ENCODE assay signal across 24 cellular contexts in genomic region chr15:49625460-49626036, GRCh38. TPM values are rescaled to one million over a fixed set of nuclear protein-coding genes. Genes with fewer than 3 reads are reported as not detected.
DNase-seq lines count a peak whose midpoint lies in the region; ATAC-seq and TF ChIP-seq lines count a peak whose summit lies in the region.
"Had no signal": no experiment of that assay in that cellular context is flagged by ENCODE, and none has a peak within 500 bp of the region (broad histone marks: within the 10 kb centered on the region; RNA-seq: fewer than 3 reads in every experiment).

No MANE protein-coding gene starts in this region.

- H3K4me3 Mint-ChIP-seq in HFFc6: peak overlapping the region; percentile 54
- H3K4me3 Mint-ChIP-seq in mesothelial cell of epicardium: no peak overlapping the region
- H3K4me3 Mint-ChIP-seq: activated CD8-positive, alpha-beta T cell treated with anti-CD3 and anti-CD28 coated beads for 36 hours; activated naive CD8-positive, alpha-beta T cell treated with anti-CD3 and anti-CD28 coated beads for 36 hours; CD14-positive monocyte; central memory CD8-positive, alpha-beta T cell; T-helper 1 cell treated with Interleukin-12 subunit alpha and Interleukin-12 subunit beta and Interleukin-4 antibody, amounts not matched to agents 30 μg/mL and 1 μg/mL, for 36 hours had no signal

- H3K27ac ChIP-seq in RWPE2 (ENCODE audit: poor library complexity, severe bottlenecking) (peak overlapping the region; percentile 86), epithelial cell of prostate (peak overlapping the region; percentile 65), osteoblast (ENCODE audit: low read depth, low read length) (peak overlapping the region; percentile 36)
- H3K27ac ChIP-seq: uterus had no signal

- H3K9me3 Mint-ChIP-seq in HFFc6 (peaks cover 12% of the 10 kb centered on the region), mesothelial cell of epicardium (peaks cover 10% of the 10 kb centered on the region)
- H3K9me3 Mint-ChIP-seq: central memory CD8-positive, alpha-beta T cell had no signal

- H3K27ac Mint-ChIP-seq in HFFc6 (peak overlapping the region; percentile 75), mesothelial cell of epicardium (no peak overlapping the region)
- H3K27ac Mint-ChIP-seq: activated CD8-positive, alpha-beta T cell treated with anti-CD3 and anti-CD28 coated beads for 36 hours; activated naive CD8-positive, alpha-beta T cell treated with anti-CD3 and anti-CD28 coated beads for 36 hours; CD14-positive monocyte; T-helper 1 cell treated with Interleukin-12 subunit alpha and Interleukin-12 subunit beta and Interleukin-4 antibody, amounts not matched to agents 30 μg/mL and 1 μg/mL, for 36 hours had no signal

- no peak overlapping the region for H3K4me2 ChIP-seq in osteoblast (ENCODE audit: insufficient read depth, low read length)

- H3K9me3 ChIP-seq in RWPE2 (ENCODE audit: severe bottlenecking): peaks cover 5% of the 10 kb centered on the region
- peaks cover 5% of the 10 kb centered on the region for H3K9me3 ChIP-seq in osteoblast (ENCODE audit: low read depth, low read length)

- H3K4me1 Mint-ChIP-seq in HFFc6 (ENCODE audit: low read depth) (peaks cover 80% of the 10 kb centered on the region), mesothelial cell of epicardium (peaks cover 31% of the 10 kb centered on the region)

- H3K36me3 ChIP-seq in RWPE2 (ENCODE audit: low read depth) (peaks cover 70% of the 10 kb centered on the region), osteoblast (ENCODE audit: insufficient read depth, low read length) (peaks cover 30% of the 10 kb centered on the region)
- H3K36me3 ChIP-seq: uterus had no signal

- H2AFZ ChIP-seq in osteoblast (ENCODE audit: low read length): no peak overlapping the region

- H3K79me2 ChIP-seq in osteoblast (ENCODE audit: insufficient read depth, low read length): peaks cover 72% of the 10 kb centered on the region

- TF ChIP-seq CTCF in HFFc6 (IDR thresholded peaks at IDR 0.05) (no peak), RWPE2 (IDR thresholded peaks at IDR 0.05; ENCODE audit: poor library complexity, severe bottlenecking) (no peak), osteoblast (IDR thresholded peaks at IDR 0.05; ENCODE audit: extremely low read depth, low read depth, low read length) (no peak), mesothelial cell of epicardium (IDR thresholded peaks at IDR 0.05; ENCODE audit: unreplicated experiment) (no peak)

- DNase-seq in HFFc6 (no peak), RWPE2 (ENCODE audit: low spot score) (no peak), epithelial cell of prostate (ENCODE audit: low read depth, low spot score) (no peak), osteoblast (ENCODE audit: insufficient read length, low spot score, missing footprints) (no peak), mesothelial cell of epicardium (ENCODE audit: low spot score in 2 of 2, unreplicated experiment in 2 of 2) (no peak), pons (ENCODE audit: low spot score) (no peak)
- DNase-seq: activated CD4-positive, CD25-positive, alpha-beta regulatory T cell treated with anti-CD3 and anti-CD28 coated beads, Interleukin-2, amount 50 U/mL, for 72 hours; activated CD8-positive, alpha-beta T cell treated with anti-CD3 and anti-CD28 coated beads for 36 hours; activated naive CD8-positive, alpha-beta T cell treated with anti-CD3 and anti-CD28 coated beads for 36 hours; activated T-cell treated with anti-CD3 and anti-CD28 coated beads for 4 hours; dermis blood vessel endothelial cell; DND-41; KG1; left ventricle myocardium superior; mucosa of descending colon; NCI-H1436 treated with DMSO at 0.1 percent for 48 hours; NCI-H2107; NCI-H774; stimulated activated naive CD4-positive, alpha-beta T cell treated with Interleukin-2 at 50 U/mL for 16 hours; uterus had no signal

- H3K4me1 ChIP-seq in RWPE2 (ENCODE audit: insufficient read depth, poor library complexity, severe bottlenecking) (peaks cover 26% of the 10 kb centered on the region), osteoblast (ENCODE audit: insufficient read depth, low read length) (peaks cover 48% of the 10 kb centered on the region)
- H3K4me1 ChIP-seq: uterus had no signal

- H3K4me3 ChIP-seq in RWPE2 (ENCODE audit: severe bottlenecking) (no peak overlapping the region), osteoblast (ENCODE audit: insufficient read depth, low read length) (no peak overlapping the region)
- H3K4me3 ChIP-seq: mucosa of descending colon, uterus had no signal

- H3K27me3 Mint-ChIP-seq in HFFc6 (ENCODE audit: insufficient read depth) (peaks cover 2% of the 10 kb centered on the region; the same call in 1 of the 2 replicates), mesothelial cell of epicardium (ENCODE audit: low read depth) (no peaks in the 10 kb centered on the region)
- H3K27me3 Mint-ChIP-seq: activated CD8-positive, alpha-beta T cell treated with anti-CD3 and anti-CD28 coated beads for 36 hours; activated naive CD8-positive, alpha-beta T cell treated with anti-CD3 and anti-CD28 coated beads for 36 hours; central memory CD8-positive, alpha-beta T cell had no signal

- ATAC-seq in RWPE2 (ENCODE audit: low read depth) (no peak), HG03354 (IDR thresholded peaks at IDR 0.05; ENCODE audit: poor library complexity, severe bottlenecking, unreplicated experiment) (no peak)
- ATAC-seq: activated CD8-positive, alpha-beta T cell treated with anti-CD3 and anti-CD28 coated beads for 36 hours; left ventricle myocardium superior; mucosa of descending colon had no signal

- H3K27me3 ChIP-seq in RWPE2 (ENCODE audit: insufficient read depth, poor library complexity, severe bottlenecking) (no peaks in the 10 kb centered on the region), osteoblast (ENCODE audit: insufficient read depth, low read length) (no peaks in the 10 kb centered on the region)
- H3K27me3 ChIP-seq: uterus had no signal

- H3K36me3 Mint-ChIP-seq in HFFc6 (ENCODE audit: low read depth): peaks cover 59% of the 10 kb centered on the region
- peaks cover 35% of the 10 kb centered on the region for H3K36me3 Mint-ChIP-seq in mesothelial cell of epicardium

- H4K20me1 ChIP-seq in osteoblast (ENCODE audit: insufficient read depth, low read length): no peaks in the 10 kb centered on the region

RNA-seq across cellular contexts. Expression of gene DTWD1, which starts 4.7 kb away (rescaled TPM):
- 10 to 100 TPM; 43.5 to 48.2 (median 46.8) TPM for total RNA-seq in HFFc6 (2021; fragmentation: NEBNext Ultra II Directional; extraction: Animal tissue kit (Norgen Biotek cat#: 25700))
- 37.6 and 39.2 TPM in 2 replicates for total RNA-seq in osteoblast
- 36.6 to 41.2 TPM (median 37.8 TPM) in 3 replicates for total RNA-seq in mesothelial cell of epicardium

RNA-seq across cellular contexts. Expression of gene FAM227B, which starts 4.9 kb away (rescaled TPM):
- 1 to 10 TPM; 4.3 to 7.5 (median 5.7) TPM for total RNA-seq in HFFc6 (2021; fragmentation: NEBNext Ultra II Directional; extraction: Animal tissue kit (Norgen Biotek cat#: 25700))
- total RNA-seq in osteoblast (4.3 and 6.2 TPM in 2 replicates), mesothelial cell of epicardium (8.0 to 9.4 TPM (median 8.0 TPM) in 3 replicates)

Comparison
In these comparisons a context has a peak if more than half of its experiments do, and no peak if none do; other contexts are left out.
1. H3K27ac ChIP-seq: peak in every context shown above with its lines; median percentile 86 in RWPE2; 65 in epithelial cell of prostate; 36 in osteoblast.